Comparison of ENCODE assay signal across 10 cellular contexts in the genomic region with DNA sequence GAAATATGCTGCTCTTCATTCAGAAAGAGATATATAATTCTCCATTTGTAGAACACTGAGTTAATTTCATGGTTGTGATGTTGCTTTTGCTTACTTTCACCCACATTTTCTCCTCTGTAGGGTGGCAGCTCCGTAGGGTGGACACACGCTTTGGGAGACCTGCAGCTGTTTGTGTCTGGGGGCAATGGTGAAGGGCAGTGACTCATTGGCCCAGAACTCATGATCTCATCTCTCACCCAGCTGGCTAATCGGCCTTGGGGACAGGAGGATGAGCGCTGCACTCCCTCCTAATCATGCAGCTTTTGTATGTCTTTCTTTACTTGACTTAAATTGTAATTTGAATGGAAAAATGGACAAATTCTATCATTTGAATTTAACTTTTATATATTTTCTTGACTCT. TPM values are rescaled to one million over a fixed set of nuclear protein-coding genes. Genes with fewer than 3 reads are reported as not detected.
DNase-seq lines count a peak whose midpoint lies in the region; ATAC-seq, FAIRE-seq and TF ChIP-seq lines count a peak whose summit lies in the region.
"Had no signal": no experiment of that assay in that cellular context is flagged by ENCODE, and none has a peak within 500 bp of the region (broad histone marks: within the 10 kb centered on the region; RNA-seq: fewer than 3 reads in every experiment).

No MANE protein-coding gene starts in this region.

- intact Hi-C loops in psoas muscle (cut with DNase I), result loop anchor here in 1 of 2 donors (10.0 kb wide), 1 partner anchor 159 kb away; no protein-coding TSS in a partner anchor

- TF ChIP-seq CTCF in foreskin keratinocyte (conservative IDR thresholded peaks at IDR 0.05) (no peak), psoas muscle (IDR thresholded peaks at IDR 0.05) (no peak)

- H3K36me3 ChIP-seq in psoas muscle (ENCODE audit: insufficient read depth in 1 of 2, low read depth in 1 of 2) (no peaks in the 10 kb centered on the region), small intestine (ENCODE audit: control insufficient read depth in 2 of 2, insufficient read depth in 2 of 2, low read length in 2 of 2) (no peaks in the 10 kb centered on the region)

- FAIRE-seq in small intestine (lab: Jason Lieb, UNC), result no peak
- FAIRE-seq: colon had no signal

- DNase-seq in HCEC 1CT (peak; percentile 82), T1000 (lab: John Stamatoyannopoulos, UW) (peak; percentile 47), foreskin keratinocyte (peak in 1 of 2 donors; percentile 41), psoas muscle (no peak), NCI-H2227 treated with DMSO at 0.1 percent for 48 hours (lab: John Stamatoyannopoulos, UW) (no peak), small intestine (no peak)

- peak; percentile 55 for ATAC-seq in foreskin keratinocyte
- ATAC-seq in psoas muscle, result peak; percentile 54 to 90 (median 66)
- no peak for ATAC-seq in GM21515 (IDR thresholded peaks at IDR 0.05; ENCODE audit: unreplicated experiment)
- ATAC-seq in GM18502 (IDR thresholded peaks at IDR 0.05; ENCODE audit: poor library complexity, unreplicated experiment), result no peak

- H3K9me3 ChIP-seq in psoas muscle, result no peaks in the 10 kb centered on the region
- H3K9me3 ChIP-seq in small intestine (ENCODE audit: control insufficient read depth, low read depth), result no peaks in the 10 kb centered on the region

- H3K4me3 ChIP-seq in psoas muscle, result no peak overlapping the region
- H3K4me3 ChIP-seq in small intestine (ENCODE audit: low read depth in 1 of 2, low read length in 2 of 2), result no peak overlapping the region

- H3K27me3 ChIP-seq in foreskin keratinocyte (no peaks in the 10 kb centered on the region), psoas muscle (ENCODE audit: insufficient read depth in 3 of 3, low read length in 2 of 3) (no peaks in the 10 kb centered on the region), small intestine (ENCODE audit: control insufficient read depth in 2 of 2, insufficient read depth in 2 of 2, low read length in 2 of 2) (no peaks in the 10 kb centered on the region)

- H3K4me1 ChIP-seq in foreskin keratinocyte (no peaks in the 10 kb centered on the region), psoas muscle (no peaks in the 10 kb centered on the region), small intestine (ENCODE audit: control insufficient read depth in 2 of 2, insufficient read depth in 1 of 2, low read depth in 1 of 2, low read length in 1 of 2) (no peaks in the 10 kb centered on the region)
- H3K4me1 ChIP-seq: parathyroid adenoma had no signal

- WGBS in psoas muscle, 3 donors, result 30 to 44% (median 30%) methylated on average over 4 of the region's 4 CpGs
- WGBS in small intestine, 3 donors, result 71 to 77% (median 77%) methylated on average over 4 of the region's 4 CpGs

- H3K27ac ChIP-seq in foreskin keratinocyte (no peak overlapping the region), psoas muscle (no peak overlapping the region), small intestine (ENCODE audit: low read depth in 1 of 2, low read length in 1 of 2) (no peak overlapping the region)
- H3K27ac ChIP-seq: parathyroid adenoma had no signal

RNA-seq across cellular contexts. Expression of a gene that starts 9.6 kb away (rescaled TPM):
- total RNA-seq in foreskin keratinocyte (0.60 and 1.1 TPM in 2 replicates), psoas muscle (1 to 10 TPM; 1.2 to 2.8 (median 2.1) TPM)
- polyA plus RNA-seq in foreskin keratinocyte (0.10 and 0.20 TPM in 2 replicates), psoas muscle (1 to 10 TPM in 1 of 3 donors, under 1 TPM in 2; 0.35 to 1.9 (median 0.88) TPM), small intestine (under 1 TPM in 2 of 3 donors, not detected in 1; 0.27 to 0.85 TPM)

Comparison
In these comparisons a context has a peak if more than half of its experiments do, and no peak if none do; other contexts are left out.
1. DNase-seq: peak in HCEC 1CT (single experiment) and T1000 (single experiment); none in psoas muscle (0 of 2), NCI-H2227 treated with DMSO at 0.1 percent for 48 hours (single experiment) and small intestine (single experiment).
2. ATAC-seq: peak in foreskin keratinocyte (single experiment) and psoas muscle (4 of 4); none in GM21515 (single experiment) and GM18502 (single experiment).